27 cellular contexts compared by ENCODE assay signal in genomic region chr10:83254698-83255097, GRCh38.
"Had no signal": no experiment of that assay in that cellular context is flagged by ENCODE, and none has a peak within 500 bp of the region (broad histone marks: within the 10 kb centered on the region; RNA-seq: fewer than 3 reads in every experiment).

No MANE protein-coding gene starts in this region.

- H3K27me3 ChIP-seq: stomach, suprapubic skin, testis, thyroid gland, tibial artery, tibial nerve, transverse colon, upper lobe of left lung, upper lobe of right lung, uterus, vagina had no signal

- FAIRE-seq: urothelium cell line had no signal

- ATAC-seq: stimulated activated effector memory CD8-positive, alpha-beta T cell treated with anti-CD3 and anti-CD28 coated beads, Interleukin-12 subunit alpha, Interleukin-12 subunit beta, amount 100 ng/mL, for 72 hours; stimulated activated memory B cell treated with anti-CD40 and anti-IgM and Interleukin-4, amounts not matched to agents 10 μg/mL and 1 μg/mL and 100 μg/mL, for 72 hours; stimulated activated naive B cell treated with anti-CD40 and anti-IgM and Interleukin-4, amounts not matched to agents 10 μg/mL and 1 μg/mL and 100 μg/mL, for 72 hours; stimulated activated naive CD8-positive, alpha-beta T cell treated with anti-CD3 and anti-CD28 coated beads, Interleukin-15, amount 100 ng/mL, for 72 hours; stimulated activated naive CD8-positive, alpha-beta T cell treated with anti-CD3 and anti-CD28 coated beads, Interleukin-15, Interleukin-2, amounts not matched to agents 100 U/mL and 50 U/mL, for 24 hours; upper lobe of right lung had no signal

- H3K27ac ChIP-seq: stomach, suprapubic skin, testis, thoracic aorta, thyroid gland, tibial artery, tibial nerve, transverse colon, upper lobe of left lung, upper lobe of right lung, uterus, vagina had no signal

- H3K4me1 ChIP-seq: stomach, suprapubic skin, testis, thyroid gland, tibial artery, tibial nerve, transverse colon, upper lobe of left lung, upper lobe of right lung, uterus, vagina had no signal

- H3K9me3 ChIP-seq: testis, thyroid gland, upper lobe of right lung, uterus had no signal

- H3K4me3 ChIP-seq: stomach, suprapubic skin, testis, thoracic aorta, thyroid gland, tibial artery, tibial nerve, transverse colon, upper lobe of left lung, upper lobe of right lung, uterus, vagina had no signal

- H3K36me3 ChIP-seq: stomach, suprapubic skin, thoracic aorta, thyroid gland, tibial artery, tibial nerve, transverse colon, upper lobe of left lung, upper lobe of right lung, uterus, vagina had no signal

- DNase-seq: stimulated activated CD4-positive, alpha-beta T cell treated with anti-CD3 and anti-CD28 coated beads, Interleukin-2, amount 100 ng/mL, for 48 hours; stimulated activated CD4-positive, alpha-beta T cell treated with anti-CD3 and anti-CD28 coated beads, Interleukin-4, amount 100 ng/mL, for 1 hour; stimulated activated CD4-positive, alpha-beta T cell treated with anti-CD3 and anti-CD28 coated beads, Interleukin-4, amount 100 ng/mL, for 24 hours; stimulated activated CD4-positive, alpha-beta T cell treated with anti-CD3 and anti-CD28 coated beads, Interleukin-4, amount 100 ng/mL, for 4 hours; stimulated activated CD8-positive, alpha-beta memory T cell treated with anti-CD3 and anti-CD28 coated beads, Interleukin-4, amount 100 ng/mL, for 48 hours; stimulated activated naive B cell treated with anti-CD40 and anti-IgM and Interleukin-4, amounts not matched to agents 10 μg/mL and 1 μg/mL and 100 μg/mL, for 72 hours; stimulated activated naive CD4-positive, alpha-beta T cell; stimulated activated naive CD4-positive, alpha-beta T cell treated with Interleukin-2 at 50 U/mL for 16 hours; stimulated activated naive CD8-positive, alpha-beta T cell treated with anti-CD3 and anti-CD28 coated beads, Interleukin-15, amount 100 ng/mL, for 72 hours; stimulated activated naive CD8-positive, alpha-beta T cell treated with anti-CD3 and anti-CD28 coated beads, Interleukin-15, Interleukin-2, amounts not matched to agents 100 U/mL and 50 U/mL, for 24 hours; stomach; substantia nigra; testis; thyroid gland; tibial artery; transverse colon; trophoblast cell; upper lobe of left lung; upper lobe of right lung; uterus had no signal
